In genomic region chr20:56392282-56393132, GRCh38 we compare ENCODE assay signal across 8 cellular contexts. TPM values are rescaled to one million over a fixed set of nuclear protein-coding genes. Genes with fewer than 3 reads are reported as not detected.
DNase-seq lines count a peak whose midpoint lies in the region; ATAC-seq and TF ChIP-seq lines count a peak whose summit lies in the region.

Gene CSTF1 (plus strand): TSS chr20:56392645. CDS start chr20:56395553, 2,908 bp downstream.

- H3K4me1 ChIP-seq in thyroid gland, result peaks cover 15 to 18% of the 10 kb centered on the region in 2 donors

- H3K4me3 Mint-ChIP-seq in activated naive CD8-positive, alpha-beta T cell, result no peak within 1 kb of the TSS
- no peak within 1 kb of the TSS for H3K4me3 Mint-ChIP-seq in glutamatergic neuron (ENCODE audit: unreplicated experiment)
- H3K4me3 Mint-ChIP-seq in osteocyte (ENCODE audit: unreplicated experiment), result no peak within 1 kb of the TSS

- intact Hi-C loops in thyroid gland (cut with DNase I), result loop anchor here (5.0 kb wide), 1 partner anchor 80 kb away; no protein-coding TSS in a partner anchor

- peaks cover 7% of the 10 kb centered on the region for H3K36me3 Mint-ChIP-seq in activated naive CD8-positive, alpha-beta T cell
- H3K36me3 Mint-ChIP-seq in glutamatergic neuron (ENCODE audit: unreplicated experiment) (no peaks in the 10 kb centered on the region), osteocyte (ENCODE audit: unreplicated experiment) (peaks cover 8% of the 10 kb centered on the region)

- peak within 1 kb of the TSS; percentile 81 for H3K27ac Mint-ChIP-seq in activated naive CD8-positive, alpha-beta T cell
- H3K27ac Mint-ChIP-seq in glutamatergic neuron (ENCODE audit: unreplicated experiment) (peak within 1 kb of the TSS; percentile 52), osteocyte (ENCODE audit: unreplicated experiment) (peak within 1 kb of the TSS; percentile 53)

- ATAC-seq in HG02623 (IDR thresholded peaks at IDR 0.05; ENCODE audit: unreplicated experiment), result peak; percentile 88

- peaks cover 32% of the 10 kb centered on the region for H3K4me1 Mint-ChIP-seq in activated naive CD8-positive, alpha-beta T cell (ENCODE audit: low read depth)
- peaks cover 15% of the 10 kb centered on the region for H3K4me1 Mint-ChIP-seq in glutamatergic neuron (ENCODE audit: low read depth, unreplicated experiment)
- peaks cover 31% of the 10 kb centered on the region for H3K4me1 Mint-ChIP-seq in osteocyte (ENCODE audit: unreplicated experiment)

- H3K9me3 ChIP-seq in thyroid gland, result no peaks in the 10 kb centered on the region

- peak in 1 of 2 donors; percentile 72 for TF ChIP-seq POLR2A in thyroid gland (IDR thresholded peaks at IDR 0.05)

- H3K27ac ChIP-seq in thyroid gland, result peak within 1 kb of the TSS; percentile 53 to 91 (median 82)

- peak; percentile 98 for DNase-seq in NCI-H1105 (lab: John Stamatoyannopoulos, UW)
- DNase-seq in SKM-1 treated with dmso at 0.1 percent for 144 hours (lab: John Stamatoyannopoulos, UW; ENCODE audit: unreplicated experiment), result peak; percentile 96
- peak; percentile 99 for DNase-seq in glutamatergic neuron
- DNase-seq in osteocyte (ENCODE audit: extremely low spot score, unreplicated experiment), result peak; percentile 100
- peak; percentile 99 to 100 for DNase-seq in thyroid gland

- TF ChIP-seq CTCF in glutamatergic neuron (IDR thresholded peaks at IDR 0.05; ENCODE audit: partially characterized antibody, unreplicated experiment), result no peak
- TF ChIP-seq CTCF in osteocyte (IDR thresholded peaks at IDR 0.05), result no peak
- TF ChIP-seq CTCF in thyroid gland (IDR thresholded peaks at IDR 0.05), result no peak

- H3K27me3 Mint-ChIP-seq in activated naive CD8-positive, alpha-beta T cell, result no peaks in the 10 kb centered on the region
- H3K27me3 Mint-ChIP-seq in glutamatergic neuron (ENCODE audit: unreplicated experiment) (no peaks in the 10 kb centered on the region), osteocyte (ENCODE audit: unreplicated experiment) (no peaks in the 10 kb centered on the region)

- H3K9me3 Mint-ChIP-seq in activated naive CD8-positive, alpha-beta T cell (ENCODE audit: low read depth), result no peaks in the 10 kb centered on the region
- H3K9me3 Mint-ChIP-seq in glutamatergic neuron (ENCODE audit: unreplicated experiment) (no peaks in the 10 kb centered on the region), osteocyte (ENCODE audit: unreplicated experiment) (no peaks in the 10 kb centered on the region)

- H3K4me3 ChIP-seq in GM08714 (ENCODE audit: low read length), result peak within 1 kb of the TSS; percentile 93
- H3K4me3 ChIP-seq in thyroid gland (replicated peaks in 1 of 3), result peak within 1 kb of the TSS; percentile 61 to 73 (median 67)

- H3K36me3 ChIP-seq in thyroid gland, result peaks cover 5 to 21% of the 10 kb centered on the region in 2 donors

- WGBS in thyroid gland, 2 donors, result 1% methylated on average over 41 to 57 of the region's 57 CpGs

- H3K27me3 ChIP-seq in thyroid gland, result no peaks in the 10 kb centered on the region

RNA-seq across cellular contexts. Expression of gene CSTF1, which starts in this region (rescaled TPM):
- total RNA-seq in glutamatergic neuron (ENCODE audit: unreplicated experiment) (25.6 TPM), osteocyte (36.2 and 38.6 TPM in 2 replicates), thyroid gland (10 to 100 TPM; 26.9 to 36.8 (median 32.6) TPM)

Comparison
In these comparisons a context has a peak if more than half of its experiments do, and no peak if none do; other contexts are left out.
1. Peak in every context shown above with its lines: DNase-seq, ATAC-seq, H3K4me3 ChIP-seq and H3K27ac ChIP-seq.